Comparison of ENCODE assay signal across 20 cellular contexts in genomic region chr10:44926771-44927751, GRCh38. TPM values are rescaled to one million over a fixed set of nuclear protein-coding genes. Genes with fewer than 3 reads are reported as not detected.
DNase-seq lines count a peak whose midpoint lies in the region; ATAC-seq, FAIRE-seq and TF ChIP-seq lines count a peak whose summit lies in the region.
"Had no signal": no experiment of that assay in that cellular context is flagged by ENCODE, and none has a peak within 500 bp of the region (broad histone marks: within the 10 kb centered on the region; RNA-seq: fewer than 3 reads in every experiment).

No MANE protein-coding gene starts in this region.

- no peak overlapping the region for H3K27ac Mint-ChIP-seq in naive thymus-derived CD4-positive, alpha-beta T cell
- no peak overlapping the region for H3K27ac Mint-ChIP-seq in natural killer cell
- H3K27ac Mint-ChIP-seq: activated CD8-positive, alpha-beta T cell treated with anti-CD3 and anti-CD28 coated beads, Interleukin-2, amount 10 ng/mL, durations not matched to agents 7 days and 5 days had no signal

- no peak overlapping the region for H3K9ac ChIP-seq in BLaER1 treated with 17β-estradiol and CSF1 and Interleukin-3, amounts not matched to agents 10 nM and 100 nM

- H3K4me3 Mint-ChIP-seq in naive thymus-derived CD4-positive, alpha-beta T cell: no peak overlapping the region
- no peak overlapping the region for H3K4me3 Mint-ChIP-seq in natural killer cell
- H3K4me3 Mint-ChIP-seq: activated CD8-positive, alpha-beta T cell treated with anti-CD3 and anti-CD28 coated beads, Interleukin-2, amount 10 ng/mL, durations not matched to agents 7 days and 5 days had no signal

- H3K9me3 Mint-ChIP-seq in naive thymus-derived CD4-positive, alpha-beta T cell: peaks cover 0 to 2% (median 0%) of the 10 kb centered on the region in 11 donors
- no peaks in the 10 kb centered on the region for H3K9me3 Mint-ChIP-seq in natural killer cell

- no peaks in the 10 kb centered on the region for H3K27me3 Mint-ChIP-seq in naive thymus-derived CD4-positive, alpha-beta T cell
- no peaks in the 10 kb centered on the region for H3K27me3 Mint-ChIP-seq in natural killer cell (ENCODE audit: low read depth in 2 of 2)

- peak; percentile 8 for ATAC-seq in naive thymus-derived CD4-positive, alpha-beta T cell
- no peak for ATAC-seq in natural killer cell
- ATAC-seq: activated CD8-positive, alpha-beta T cell treated with anti-CD3 and anti-CD28 coated beads, Interleukin-2, amount 10 ng/mL, durations not matched to agents 7 days and 5 days had no signal

- no peaks in the 10 kb centered on the region for H3K36me3 Mint-ChIP-seq in naive thymus-derived CD4-positive, alpha-beta T cell
- no peaks in the 10 kb centered on the region for H3K36me3 Mint-ChIP-seq in natural killer cell

- CTCF ChIA-PET in naive thymus-derived CD4-positive, alpha-beta T cell (lab: Charles Lee): no interaction called here

- no peak for TF ChIP-seq CTCF in natural killer cell (IDR thresholded peaks at IDR 0.05)

- DNase-seq in NOMO-1 treated with DMSO at 0.1 percent for 48 hours (lab: John Stamatoyannopoulos, UW; ENCODE audit: unreplicated experiment) (peak; percentile 32), fibroblast of gingiva (ENCODE audit: low read depth) (peak; percentile 13), HTR-8/SVneo (ENCODE audit: insufficient read length, low spot score) (no peak), natural killer cell (no peak), NCI-H1105 (lab: John Stamatoyannopoulos, UW) (no peak)
- no peak for DNase-seq in naive thymus-derived CD4-positive, alpha-beta T cell
- no peak for DNase-seq in stimulated activated CD4-positive, alpha-beta T cell treated with anti-CD3 and anti-CD28 coated beads, Interleukin-15, amount 100 ng/mL, for 24 hours
- DNase-seq: activated CD8-positive, alpha-beta T cell treated with anti-CD3 and anti-CD28 coated beads, Interleukin-2, amount 10 ng/mL, durations not matched to agents 7 days and 5 days; activated naive CD4-positive, alpha-beta T cell; caudate nucleus; erythroblast; NCI-H1417; NCI-H510A treated with DMSO at 0.1 percent for 48 hours; stimulated activated naive CD4-positive, alpha-beta T cell treated with Interleukin-2 at 50 U/mL for 16 hours had no signal

- no peaks in the 10 kb centered on the region for H4K20me1 ChIP-seq in BLaER1 treated with 17β-estradiol and CSF1 and Interleukin-3, amounts not matched to agents 10 nM and 100 nM

- no peak overlapping the region; a peak in 1 of 22 replicates for H3K27ac ChIP-seq in BLaER1 treated with 17β-estradiol and CSF1 and Interleukin-3, amounts not matched to agents 10 nM and 100 nM
- no peak overlapping the region for H3K27ac ChIP-seq in naive thymus-derived CD4-positive, alpha-beta T cell (ENCODE audit: low read depth, low read length)

- no peak for FAIRE-seq in HTR-8/SVneo (lab: Jason Lieb, UNC)
- FAIRE-seq: GM19239 had no signal

- H3K36me3 ChIP-seq in BLaER1 treated with 17β-estradiol and CSF1 and Interleukin-3, amounts not matched to agents 10 nM and 100 nM: no peaks in the 10 kb centered on the region
- H3K36me3 ChIP-seq in naive thymus-derived CD4-positive, alpha-beta T cell (ENCODE audit: control insufficient read depth in 2 of 3, insufficient read depth in 3 of 3, low read length in 3 of 3): no peaks in the 10 kb centered on the region

- POLR2A ChIA-PET in naive thymus-derived CD4-positive, alpha-beta T cell (lab: Charles Lee): no interaction called here

- H3K9me3 ChIP-seq in BLaER1 treated with 17β-estradiol and CSF1 and Interleukin-3, amounts not matched to agents 10 nM and 100 nM (replicated peaks in 1 of 11): peaks cover 0 to 7% (median 0%) of the 10 kb centered on the region in 11 experiments; a peak in 1 of 22 replicates
- no peaks in the 10 kb centered on the region for H3K9me3 ChIP-seq in naive thymus-derived CD4-positive, alpha-beta T cell (ENCODE audit: control insufficient read depth in 2 of 3, low read length in 3 of 3)

- H3K27me3 ChIP-seq in BLaER1 treated with 17β-estradiol and CSF1 and Interleukin-3, amounts not matched to agents 10 nM and 100 nM: no peaks in the 10 kb centered on the region
- H3K27me3 ChIP-seq in naive thymus-derived CD4-positive, alpha-beta T cell (ENCODE audit: control insufficient read depth in 2 of 2, insufficient read depth in 2 of 2, low read length in 2 of 2): no peaks in the 10 kb centered on the region

- peaks cover 25 to 42% (median 35%) of the 10 kb centered on the region in 10 experiments for H3K4me1 ChIP-seq in BLaER1 treated with 17β-estradiol and CSF1 and Interleukin-3, amounts not matched to agents 10 nM and 100 nM
- no peaks in the 10 kb centered on the region for H3K4me1 ChIP-seq in naive thymus-derived CD4-positive, alpha-beta T cell (ENCODE audit: control insufficient read depth in 2 of 2, insufficient read depth in 2 of 2, low read length in 2 of 2)

- intact Hi-C loops in naive thymus-derived CD4-positive, alpha-beta T cell (cut with micrococcal nuclease): no loop called here
- intact Hi-C loops in natural killer cell (cut with micrococcal nuclease): no loop called here

- H3K4me1 Mint-ChIP-seq in naive thymus-derived CD4-positive, alpha-beta T cell: no peaks in the 10 kb centered on the region
- no peaks in the 10 kb centered on the region for H3K4me1 Mint-ChIP-seq in natural killer cell

- no peak overlapping the region for H3K4me3 ChIP-seq in BLaER1 treated with 17β-estradiol and CSF1 and Interleukin-3, amounts not matched to agents 10 nM and 100 nM
- no peak overlapping the region for H3K4me3 ChIP-seq in naive thymus-derived CD4-positive, alpha-beta T cell (ENCODE audit: low read length)

- H3K4me2 ChIP-seq in BLaER1 treated with 17β-estradiol and CSF1 and Interleukin-3, amounts not matched to agents 10 nM and 100 nM: peak overlapping the region in 10 of 11 experiments; percentile 15 to 60 (median 49); a peak in 17 of 22 replicates

RNA-seq across cellular contexts. Expression of gene TMEM72, which starts 15.9 kb away (rescaled TPM):
- not detected for total RNA-seq in naive thymus-derived CD4-positive, alpha-beta T cell
- polyA plus RNA-seq in naive thymus-derived CD4-positive, alpha-beta T cell: not detected
- not detected for total RNA-seq in natural killer cell
- total RNA-seq: activated CD8-positive, alpha-beta T cell treated with anti-CD3 and anti-CD28 coated beads, Interleukin-2, amount 10 ng/mL, durations not matched to agents 7 days and 5 days; Daoy; HT-29; pulmonary artery endothelial cell had no signal
- polyA plus RNA-seq: BJ had no signal

RNA-seq across cellular contexts. Expression of gene RASSF4, which starts 32.5 kb away (rescaled TPM):
- total RNA-seq in naive thymus-derived CD4-positive, alpha-beta T cell: 10 to 100 TPM in 1 of 5 experiments, 1 to 10 TPM in 4; 1.9 to 53.4 (median 3.0) TPM
- polyA plus RNA-seq in naive thymus-derived CD4-positive, alpha-beta T cell: 1 to 10 TPM in 1 of 2 donors, under 1 TPM in 1; 0.84 to 1.3 TPM
- 100 to 1,000 TPM in 2 of 3 donors, 10 to 100 TPM in 1; 99.8 to 116 (median 104) TPM for total RNA-seq in natural killer cell

RNA-seq across cellular contexts. Expression of gene DEPP1, which starts 51.5 kb away (rescaled TPM):
- 1 to 10 TPM in 1 of 5 experiments, under 1 TPM in 3, not detected in 1; 0.24 to 4.0 (median 0.61) TPM for total RNA-seq in naive thymus-derived CD4-positive, alpha-beta T cell
- under 1 TPM; 0.41 to 0.67 TPM for polyA plus RNA-seq in naive thymus-derived CD4-positive, alpha-beta T cell
- total RNA-seq in natural killer cell: not detected
- total RNA-seq: activated CD8-positive, alpha-beta T cell treated with anti-CD3 and anti-CD28 coated beads, Interleukin-2, amount 10 ng/mL, durations not matched to agents 7 days and 5 days had no signal

Comparison
In these comparisons a context has a peak if more than half of its experiments do, and no peak if none do; other contexts are left out.
1. DNase-seq: peak in NOMO-1 treated with DMSO at 0.1 percent for 48 hours (single experiment) and fibroblast of gingiva (single experiment); none in naive thymus-derived CD4-positive, alpha-beta T cell (0 of 9), HTR-8/SVneo (single experiment), stimulated activated CD4-positive, alpha-beta T cell treated with anti-CD3 and anti-CD28 coated beads, Interleukin-15, amount 100 ng/mL, for 24 hours (single experiment), natural killer cell (single experiment) and NCI-H1105 (single experiment).